15 cellular contexts compared by ENCODE assay signal in the genomic region with DNA sequence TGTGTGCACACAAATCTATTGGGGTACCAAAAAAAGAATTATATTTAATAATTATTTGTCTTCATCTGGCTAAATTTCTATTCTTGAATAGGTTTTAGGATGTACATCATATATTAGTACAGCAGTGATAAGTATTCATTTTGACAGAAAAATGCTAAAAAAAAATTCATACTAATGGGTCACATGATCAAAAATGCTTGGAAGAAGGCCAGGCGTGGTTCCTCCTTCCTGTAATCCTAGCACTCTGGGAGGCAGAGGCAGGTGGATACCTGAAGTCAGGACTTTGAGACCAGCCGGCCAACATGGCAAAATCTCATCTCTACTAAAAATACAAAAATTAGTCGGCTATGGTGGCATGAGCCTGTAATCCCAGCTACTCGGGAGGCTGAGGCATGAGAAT. TPM values are rescaled to one million over a fixed set of nuclear protein-coding genes. Genes with fewer than 3 reads are reported as not detected.
"Had no signal": no experiment of that assay in that cellular context is flagged by ENCODE, and none has a peak within 500 bp of the region (broad histone marks: within the 10 kb centered on the region; RNA-seq: fewer than 3 reads in every experiment).

No MANE protein-coding gene starts in this region.

- H3K4me3 ChIP-seq: breast epithelium, lower lobe of right lung, right lobe of liver had no signal

- H3K27ac ChIP-seq: lower lobe of right lung, right lobe of liver had no signal

- H3K36me3 ChIP-seq: breast epithelium, lower lobe of right lung, right lobe of liver had no signal

- H3K27me3 ChIP-seq: breast epithelium, right lobe of liver had no signal

- H3K9me3 ChIP-seq: breast epithelium, lower lobe of right lung, right lobe of liver had no signal

- ATAC-seq: activated CD8-positive, alpha-beta memory T cell treated with anti-CD3 and anti-CD28 coated beads, Interleukin-2, amount 10 ng/mL, durations not matched to agents 7 days and 5 days; activated CD8-positive, alpha-beta T cell treated with anti-CD3 and anti-CD28 coated beads, Interleukin-2, amount 10 ng/mL, durations not matched to agents 7 days and 5 days; activated naive CD8-positive, alpha-beta T cell treated with anti-CD3 and anti-CD28 coated beads, Interleukin-2, amount 50 U/mL, for 24 hours; left lobe of liver; natural killer cell; right lobe of liver; stimulated activated effector memory CD8-positive, alpha-beta T cell treated with anti-CD3 and anti-CD28 coated beads, Interleukin-12 subunit alpha, Interleukin-12 subunit beta, amount 100 ng/mL, for 72 hours had no signal

- DNase-seq: activated B cell treated with CpG ODN at 0.5 μM for 24 hours; activated CD8-positive, alpha-beta memory T cell treated with anti-CD3 and anti-CD28 coated beads, Interleukin-2, amount 10 ng/mL, durations not matched to agents 7 days and 5 days; activated CD8-positive, alpha-beta T cell treated with anti-CD3 and anti-CD28 coated beads, Interleukin-2, amount 10 ng/mL, durations not matched to agents 7 days and 5 days; activated naive CD8-positive, alpha-beta T cell treated with anti-CD3 and anti-CD28 coated beads, Interleukin-2, amount 50 U/mL, for 24 hours; activated T-cell treated with anti-CD3 and anti-CD28 coated beads, Interleukin-2, amount 50 U/mL, for 48 hours; central memory CD4-positive, alpha-beta T cell; endodermal cell; kidney glomerular epithelial cell; natural killer cell; right lobe of liver; stimulated activated CD4-positive, alpha-beta T cell treated with anti-CD3 and anti-CD28 coated beads, Interleukin-4, amount 100 ng/mL, for 24 hours had no signal

RNA-seq across cellular contexts. Expression of a gene that starts 26.9 kb away (rescaled TPM):
- total RNA-seq: activated B cell treated with CpG ODN at 0.5 μM for 24 hours had no signal
